Comparison of ENCODE assay signal across 1 cellular context in genomic region chr2:231709981-231710750, GRCh38.
TF ChIP-seq lines count a peak whose summit lies in the region.

No MANE protein-coding gene starts in this region.

TF ChIP-seq in K562, 482 proteins besides CTCF, POLR2A, EP300 and RAD21 (continued from another document):
- TF ChIP-seq TFAP4 (CRISPR knock-in tag; IDR thresholded peaks at IDR 0.05; ENCODE audit: borderline replicate concordance), result peak; percentile 43; the same call in 1 of the 2 replicates
- TF ChIP-seq SIN3B (IDR thresholded peaks at IDR 0.05; ENCODE audit: low read depth), result no peak; the same call in 1 of the 2 replicates
- TF ChIP-seq CHD4 (IDR thresholded peaks at IDR 0.05; ENCODE audit: insufficient read depth, insufficient replicate concordance, low read depth, low read length, poor library complexity, severe bottlenecking), result no peak
- TF ChIP-seq SMAD2 (IDR thresholded peaks at IDR 0.05; ENCODE audit: low read depth, low read length), result no peak
- no peak for TF ChIP-seq ELK1 (CRISPR knock-in tag; IDR thresholded peaks at IDR 0.05)
